In the genomic region with DNA sequence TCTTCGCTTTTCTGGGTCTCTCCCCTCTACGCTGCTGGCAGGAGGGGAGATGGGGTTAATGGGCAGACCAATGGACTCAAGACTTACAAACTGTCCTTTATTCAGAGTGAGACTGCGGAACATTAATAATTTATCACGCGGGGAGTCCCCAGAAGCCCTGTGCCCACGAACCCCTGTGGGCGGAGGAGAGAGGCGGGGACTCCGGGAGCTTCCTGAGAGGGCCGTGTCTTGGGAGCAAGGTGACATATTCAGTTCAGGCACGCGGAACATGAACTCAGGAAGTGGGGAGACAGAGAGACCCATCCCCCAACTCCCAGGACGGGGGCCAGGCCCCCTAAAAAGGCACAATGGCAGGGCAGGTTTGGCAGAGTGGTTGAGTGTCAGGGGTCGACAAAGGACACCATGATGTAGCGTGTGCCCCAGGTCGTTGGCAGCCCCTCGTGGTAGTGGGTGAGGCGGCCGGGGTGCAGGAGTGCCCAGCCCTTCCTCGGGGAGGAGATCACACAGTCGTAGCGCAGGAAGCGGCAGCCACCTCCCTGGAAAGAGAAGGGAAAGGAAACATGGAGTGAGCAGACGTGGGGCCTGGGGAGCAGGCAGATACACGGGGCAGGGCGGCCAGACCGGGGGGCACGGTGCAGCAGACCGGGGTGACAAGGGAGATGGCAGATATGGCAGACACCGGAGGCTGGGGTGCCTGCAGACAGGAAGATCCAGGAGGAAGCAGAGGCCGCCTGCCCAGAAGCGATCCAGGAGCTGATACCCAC, we compare ENCODE assay signal across 24 cellular contexts. TPM values are rescaled to one million over a fixed set of nuclear protein-coding genes. Genes with fewer than 3 reads are reported as not detected.
DNase-seq lines count a peak whose midpoint lies in the region; TF ChIP-seq lines count a peak whose summit lies in the region.
"Had no signal": no experiment of that assay in that cellular context is flagged by ENCODE, and none has a peak within 500 bp of the region (broad histone marks: within the 10 kb centered on the region; RNA-seq: fewer than 3 reads in every experiment).

No MANE protein-coding gene starts in this region.

- no peaks in the 10 kb centered on the region for H4K20me1 ChIP-seq in mammary epithelial cell (ENCODE audit: insufficient read depth, low read length)
- H4K20me1 ChIP-seq: BLaER1 had no signal

- TF ChIP-seq CTCF in mammary epithelial cell (conservative IDR thresholded peaks at IDR 0.05 in 1 of 2, IDR thresholded peaks at IDR 0.05 in 1 of 2; ENCODE audit: extremely low read depth in 1 of 2, insufficient read depth in 1 of 2, low read depth in 1 of 2, low read length in 2 of 2) (no peak), breast epithelium (IDR thresholded peaks at IDR 0.05) (no peak), RWPE1 (conservative IDR thresholded peaks at IDR 0.05; ENCODE audit: low read depth) (no peak), mesothelial cell of epicardium (IDR thresholded peaks at IDR 0.05; ENCODE audit: unreplicated experiment) (no peak)

- no peaks in the 10 kb centered on the region for H3K79me2 ChIP-seq in mammary epithelial cell (ENCODE audit: insufficient read depth, low read length)

- WGBS in mammary epithelial cell (ENCODE audit: low coverage, missing lambda C conversion rate), result 91% methylated on average over 25 of the region's 32 CpGs

- H3K27me3 ChIP-seq in mammary epithelial cell (ENCODE audit: insufficient read depth, low read length) (peaks cover 11% of the 10 kb centered on the region), breast epithelium (peaks cover 0 to 22% of the 10 kb centered on the region in 2 donors)
- H3K27me3 ChIP-seq: Peyer's patch had no signal

- no peak overlapping the region for H3K4me3 Mint-ChIP-seq in mesothelial cell of epicardium
- H3K4me3 Mint-ChIP-seq: CD8-positive, alpha-beta T cell; HFFc6 had no signal

- no peak overlapping the region for H3K27ac Mint-ChIP-seq in mesothelial cell of epicardium
- H3K27ac Mint-ChIP-seq: CD8-positive, alpha-beta T cell; HFFc6 had no signal

- H3K9me3 Mint-ChIP-seq in mesothelial cell of epicardium, result no peaks in the 10 kb centered on the region
- H3K9me3 Mint-ChIP-seq: CD8-positive, alpha-beta T cell; HFFc6 had no signal

- no peak for TF ChIP-seq POLR2A in breast epithelium (IDR thresholded peaks at IDR 0.05)

- no peaks in the 10 kb centered on the region for H3K4me1 Mint-ChIP-seq in mesothelial cell of epicardium

- in situ Hi-C loops in mammary epithelial cell (cut with MboI; ENCODE audit: low sequenced_read_pairs in 2 of 2), result no loop called here

- peaks cover 8% of the 10 kb centered on the region for H3K36me3 ChIP-seq in mammary epithelial cell (ENCODE audit: insufficient read depth, low read length)
- H3K36me3 ChIP-seq in breast epithelium, result no peaks in the 10 kb centered on the region

- peaks cover 38% of the 10 kb centered on the region for H3K27me3 Mint-ChIP-seq in mesothelial cell of epicardium (ENCODE audit: low read depth)

- dilution Hi-C loops in mammary epithelial cell (cut with HindIII; ENCODE audit: low sequenced_read_pairs), result no loop called here

- H3K27ac ChIP-seq in mammary epithelial cell (ENCODE audit: insufficient read depth, low read depth, low read length) (no peak overlapping the region), breast epithelium (no peak overlapping the region), RWPE1 (0 out of 2 replicates have a peak overlapping the region, but pooled peaks have one; percentile 1)
- H3K27ac ChIP-seq: A549, BLaER1, Peyer's patch had no signal

- H3K4me3 ChIP-seq in mammary epithelial cell (replicated peaks in 1 of 3; ENCODE audit: insufficient read depth in 1 of 3, low read depth in 2 of 3, low read length in 3 of 3), result no peak overlapping the region
- no peak overlapping the region for H3K4me3 ChIP-seq in breast epithelium
- H3K4me3 ChIP-seq: A549, BLaER1, GM12878, Peyer's patch had no signal

- H3K36me3 Mint-ChIP-seq in mesothelial cell of epicardium, result peaks cover 18% of the 10 kb centered on the region

- intact Hi-C loops in mammary epithelial cell (cut with micrococcal nuclease) (no loop called here), breast epithelium (cut with DNase I; ENCODE audit: low total_unique reads) (loop anchor here (10.0 kb wide), 1 partner anchor 49 kb away; no protein-coding TSS in a partner anchor), head of caudate nucleus (cut with DNase I) (no loop called here)

- H3K9me3 ChIP-seq in mammary epithelial cell (replicated peaks; ENCODE audit: insufficient read depth, low read length) (no peaks in the 10 kb centered on the region), breast epithelium (no peaks in the 10 kb centered on the region)
- H3K9me3 ChIP-seq: A549, BLaER1, Peyer's patch had no signal

- H2AFZ ChIP-seq in mammary epithelial cell (ENCODE audit: low read depth, low read length), result no peak overlapping the region

- H3K9ac ChIP-seq in mammary epithelial cell (ENCODE audit: insufficient read depth, low read length), result no peak overlapping the region
- H3K9ac ChIP-seq: BLaER1 had no signal

- peaks cover 8% of the 10 kb centered on the region for H3K4me1 ChIP-seq in mammary epithelial cell (ENCODE audit: insufficient read depth, low read length)
- no peaks in the 10 kb centered on the region for H3K4me1 ChIP-seq in breast epithelium

- H3K4me2 ChIP-seq in mammary epithelial cell (ENCODE audit: insufficient read depth, low read depth, low read length), result no peak overlapping the region
- H3K4me2 ChIP-seq: A549, BLaER1 had no signal

- CTCF ChIA-PET in mammary epithelial cell (lab: Charles Lee; ENCODE audit: low non-redundant PET), result no interaction called here
- CTCF ChIA-PET in RWPE1 (lab: Yijun Ruan, JAX), result interaction anchor here (0.5 kb wide), 1 partner anchor 62 kb away, joined by 6 read pairs; no protein-coding TSS in a partner anchor

- POLR2A ChIA-PET in RWPE1 (lab: Yijun Ruan, JAX; ENCODE audit: low non-redundant PET), result interaction anchor here (0.7 kb wide), 1 partner anchor 23 kb away, joined by 3 read pairs; no protein-coding TSS in a partner anchor

- DNase-seq in mammary epithelial cell (no peak), breast epithelium (ENCODE audit: low spot score in 2 of 2) (no peak), RWPE1 (ENCODE audit: low spot score) (no peak), head of caudate nucleus (peak in 24 of 42 donors; percentile 7 to 64 (median 36)), mesothelial cell of epicardium (ENCODE audit: low spot score in 2 of 2, unreplicated experiment in 2 of 2) (no peak)
- DNase-seq in activated CD4-positive, alpha-beta T cell treated with anti-CD3 and anti-CD28 coated beads, Interleukin-2, amount 50 U/mL, for 4 hours, result no peak
- DNase-seq in activated CD4-positive, alpha-beta T cell treated with anti-CD3 and anti-CD28 coated beads for 48 hours, result no peak
- DNase-seq: Calu3; CD8-positive, alpha-beta T cell; GOT3; HFFc6; Karpas-422; NCI-H1417 treated with DMSO at 0.1 percent for 48 hours; NCI-H1930; NCI-H2171; NCI-H446 treated with DMSO at 0.1 percent for 48 hours; NCI-H69; Peyer's patch had no signal

- TSS peak; percentile 61 for BruUV-seq in mammary epithelial cell (replicated peaks; lab: Mats Ljungman, UMichigan)

RNA-seq across cellular contexts. Expression of gene MOGAT3, which starts 5.2 kb away (rescaled TPM):
- not detected for total RNA-seq in mammary epithelial cell
- polyA plus RNA-seq in mammary epithelial cell, result not detected
- not detected for polyA minus RNA-seq in mammary epithelial cell
- total RNA-seq in breast epithelium, result 1 to 10 TPM in 1 of 3 donors, not detected in 2; 2.6 TPM
- not detected in 3 replicates for total RNA-seq in mesothelial cell of epicardium
- total RNA-seq: Calu3; CD8-positive, alpha-beta T cell; GM12878; HFFc6; MCF 10A; Right ventricle myocardium inferior; SK-MEL-5 had no signal

RNA-seq across cellular contexts. Expression of gene PLOD3, which starts 11.3 kb away (rescaled TPM):
- total RNA-seq in mammary epithelial cell (100 to 1,000 TPM in 1 of 2 donors, 10 to 100 TPM in 1; 84.9 to 133 TPM), breast epithelium (10 to 100 TPM; 23.9 to 46.2 (median 43.2) TPM), mesothelial cell of epicardium (65.8 to 66.9 TPM (median 66.4 TPM) in 3 replicates)
- polyA plus RNA-seq in mammary epithelial cell, result 112 TPM
- 152 TPM for polyA minus RNA-seq in mammary epithelial cell

RNA-seq across cellular contexts. Expression of gene ZNHIT1, which starts 11.9 kb away (rescaled TPM):
- total RNA-seq in mammary epithelial cell (10 to 100 TPM; 61.3 to 70.2 TPM), breast epithelium (100 to 1,000 TPM in 1 of 3 donors, 10 to 100 TPM in 2; 80.2 to 107 (median 91.4) TPM), mesothelial cell of epicardium (52.8 to 57.7 TPM (median 54.9 TPM) in 3 replicates)
- polyA plus RNA-seq in mammary epithelial cell, result 52.5 TPM
- 61.9 TPM for polyA minus RNA-seq in mammary epithelial cell

RNA-seq across cellular contexts. Expression of gene NAT16, which starts 26.0 kb away (rescaled TPM):
- total RNA-seq in mammary epithelial cell (not detected), breast epithelium (not detected), mesothelial cell of epicardium (not detected in 3 replicates)
- polyA plus RNA-seq in mammary epithelial cell, result not detected
- polyA minus RNA-seq in mammary epithelial cell, result not detected
- total RNA-seq: Calu3; CD8-positive, alpha-beta T cell; GM12878; HFFc6; MCF 10A; Right ventricle myocardium inferior had no signal
- polyA plus RNA-seq: GM12878 had no signal

RNA-seq across cellular contexts. Expression of gene CLDN15, which starts 31.5 kb away (rescaled TPM):
- total RNA-seq in mammary epithelial cell, result 1 to 10 TPM; 3.0 to 6.6 TPM
- polyA plus RNA-seq in mammary epithelial cell, result 2.6 TPM
- polyA minus RNA-seq in mammary epithelial cell, result not detected
- total RNA-seq in breast epithelium, result 10 to 100 TPM; 14.4 to 44.6 (median 17.1) TPM
- total RNA-seq in mesothelial cell of epicardium, result 17.1 to 19.5 TPM (median 18.1 TPM) in 3 replicates

Comparison
In these comparisons a context has a peak if more than half of its experiments do, and no peak if none do; other contexts are left out.
1. DNase-seq: peak in head of caudate nucleus (24 of 42); none in mammary epithelial cell (single experiment), breast epithelium (0 of 2), RWPE1 (single experiment), mesothelial cell of epicardium (0 of 2), activated CD4-positive, alpha-beta T cell treated with anti-CD3 and anti-CD28 coated beads, Interleukin-2, amount 50 U/mL, for 4 hours (0 of 2) and activated CD4-positive, alpha-beta T cell treated with anti-CD3 and anti-CD28 coated beads for 48 hours (single experiment).